Comparison of ENCODE assay signal across 1 cellular context in genomic region chr1:79391896-79392295, GRCh38.
TF ChIP-seq lines count a peak whose summit lies in the region.

No MANE protein-coding gene starts in this region.

TF ChIP-seq in HEK293, 187 proteins besides CTCF, POLR2A, EP300 and RAD21 (continued from another document):
- TF ChIP-seq PRDM6 (tag by site-specific recombination; IDR thresholded peaks at IDR 0.05) (peak; percentile 39), ZNF549 (tag by site-specific recombination; IDR thresholded peaks at IDR 0.05) (0 out of 2 replicates have a peak, but pooled peaks have one; percentile 39), MZF1 (tag by site-specific recombination; IDR thresholded peaks at IDR 0.05; ENCODE audit: borderline replicate concordance) (peak; percentile 50; the same call in 1 of the 2 replicates)
